ENCODE assay signal across 7 cellular contexts in genomic region chr4:14653338-14653737, GRCh38.
"Had no signal": no experiment of that assay in that cellular context is flagged by ENCODE, and none has a peak within 500 bp of the region (broad histone marks: within the 10 kb centered on the region; RNA-seq: fewer than 3 reads in every experiment).

No MANE protein-coding gene starts in this region.

- H3K36me3 ChIP-seq: HAP-1 had no signal

- H3K4me1 ChIP-seq: HAP-1 had no signal

- ATAC-seq: HCT116, K562 had no signal

- H2AFZ ChIP-seq: GM23248 had no signal

- H3K9me3 ChIP-seq: HAP-1 had no signal

- DNase-seq: GM23248, GOT3, H7, IMR-90 had no signal

- H3K4me3 ChIP-seq: GM23248, HAP-1, K562 had no signal

- H3K27ac ChIP-seq: GM23248 had no signal

- H3K9ac ChIP-seq: GM23248 had no signal
